8 cellular contexts compared by ENCODE assay signal in genomic region chr2:118881490-118882129, GRCh38.
DNase-seq lines count a peak whose midpoint lies in the region; ATAC-seq and TF ChIP-seq lines count a peak whose summit lies in the region.

No MANE protein-coding gene starts in this region.

- in situ Hi-C loops in astrocyte of the cerebellum (cut with HindIII; ENCODE audit: low sequenced_read_pairs): no loop called here

- no peak overlapping the region for H3K27ac Mint-ChIP-seq in T-helper 2 cell treated with Interferon-gamma antibody and Interleukin-4, amounts not matched to agents 5 μg/mL and 100 μg/mL, for 36 hours

- H3K4me1 Mint-ChIP-seq in T-helper 2 cell treated with Interferon-gamma antibody and Interleukin-4, amounts not matched to agents 5 μg/mL and 100 μg/mL, for 36 hours (ENCODE audit: low read depth): peaks cover 3% of the 10 kb centered on the region

- H3K4me3 ChIP-seq in astrocyte of the cerebellum (ENCODE audit: low read depth, low read length): no peak overlapping the region

- peak; percentile 69 for ATAC-seq in HG02840 (IDR thresholded peaks at IDR 0.05; ENCODE audit: low FRiP score, unreplicated experiment)

- H3K4me3 Mint-ChIP-seq in T-helper 2 cell treated with Interferon-gamma antibody and Interleukin-4, amounts not matched to agents 5 μg/mL and 100 μg/mL, for 36 hours: no peak overlapping the region

- peak; percentile 86 for TF ChIP-seq CTCF in astrocyte of the cerebellum (IDR thresholded peaks at IDR 0.05; ENCODE audit: low read depth, low read length, missing control alignments)

- H3K36me3 Mint-ChIP-seq in T-helper 2 cell treated with Interferon-gamma antibody and Interleukin-4, amounts not matched to agents 5 μg/mL and 100 μg/mL, for 36 hours (ENCODE audit: low read depth): no peaks in the 10 kb centered on the region

- H3K9me3 Mint-ChIP-seq in T-helper 2 cell treated with Interferon-gamma antibody and Interleukin-4, amounts not matched to agents 5 μg/mL and 100 μg/mL, for 36 hours: no peaks in the 10 kb centered on the region

- H3K27me3 Mint-ChIP-seq in T-helper 2 cell treated with Interferon-gamma antibody and Interleukin-4, amounts not matched to agents 5 μg/mL and 100 μg/mL, for 36 hours (ENCODE audit: low read depth): no peaks in the 10 kb centered on the region

- DNase-seq in NCI-H524 (lab: John Stamatoyannopoulos, UW): peak; percentile 29 to 66
- no peak for DNase-seq in NCI-H524 treated with DMSO at 0.1 percent for 48 hours (lab: John Stamatoyannopoulos, UW)
- peak; percentile 46 for DNase-seq in NCI-H1694 (lab: John Stamatoyannopoulos, UW)
- DNase-seq in T-helper 2 cell treated with Interferon-gamma antibody and Interleukin-4, amounts not matched to agents 5 μg/mL and 100 μg/mL, for 36 hours (ENCODE audit: low spot score): peak; percentile 22
- peak; percentile 8 for DNase-seq in astrocyte of the cerebellum (ENCODE audit: low read depth)
- peak; percentile 42 for DNase-seq in iris pigment epithelial cell (ENCODE audit: low read depth)
- DNase-seq in stimulated activated CD4-positive, alpha-beta T cell treated with anti-CD3 and anti-CD28 coated beads, Interleukin-2, amount 100 ng/mL, for 24 hours: peak; percentile 75 to 78
